In genomic region chr7:14457567-14458453, GRCh38 we compare ENCODE assay signal across 8 cellular contexts.
DNase-seq lines count a peak whose midpoint lies in the region; ATAC-seq and TF ChIP-seq lines count a peak whose summit lies in the region.

No MANE protein-coding gene starts in this region.

- H3F3A ChIP-seq in Loucy (ENCODE audit: low read depth), result no peaks in the 10 kb centered on the region

- no peaks in the 10 kb centered on the region for H3K4me1 ChIP-seq in CD8-positive, alpha-beta memory T cell (ENCODE audit: insufficient read depth, low read length)
- H3K4me1 ChIP-seq in Loucy (ENCODE audit: insufficient read depth, low read length, poor library complexity, severe bottlenecking), result no peaks in the 10 kb centered on the region
- H3K4me1 ChIP-seq in Peyer's patch, result no peaks in the 10 kb centered on the region
- H3K4me1 ChIP-seq in cardiac muscle cell (ENCODE audit: low read depth), result peaks cover 11% of the 10 kb centered on the region
- H3K4me1 ChIP-seq in parathyroid adenoma, result no peaks in the 10 kb centered on the region

- peaks cover 2 to 4% (median 3%) of the 10 kb centered on the region in 3 donors for H3K4me1 Mint-ChIP-seq in CD8-positive, alpha-beta memory T cell
- H3K4me1 Mint-ChIP-seq in activated naive CD8-positive, alpha-beta T cell treated with anti-CD3 and anti-CD28 coated beads, Interleukin-2, amount 50 U/mL, for 24 hours, result no peaks in the 10 kb centered on the region

- POLR2A ChIA-PET in CD8-positive, alpha-beta memory T cell (lab: Charles Lee), result no interaction called here

- TF ChIP-seq CTCF in Loucy (conservative IDR thresholded peaks at IDR 0.05; ENCODE audit: low read length) (peak; percentile 94), Peyer's patch (IDR thresholded peaks at IDR 0.05) (peak; percentile 30 to 78 (median 72)), cardiac muscle cell (IDR thresholded peaks at IDR 0.05; ENCODE audit: low read depth, low read length) (peak; percentile 79), parathyroid adenoma (IDR thresholded peaks at IDR 0.05) (peak; percentile 65)

- H3K9me2 ChIP-seq in Loucy (replicated peaks; ENCODE audit: low read depth, low read length), result no peaks in the 10 kb centered on the region

- no peaks in the 10 kb centered on the region for H3K9me3 Mint-ChIP-seq in CD8-positive, alpha-beta memory T cell
- no peaks in the 10 kb centered on the region for H3K9me3 Mint-ChIP-seq in activated naive CD8-positive, alpha-beta T cell treated with anti-CD3 and anti-CD28 coated beads, Interleukin-2, amount 50 U/mL, for 24 hours

- DNase-seq in CD8-positive, alpha-beta memory T cell, result peak; percentile 23 to 55 (median 30)
- DNase-seq in Peyer's patch (peak; percentile 28 to 78 (median 50)), cardiac muscle cell (ENCODE audit: low read depth in 1 of 2, low spot score in 1 of 2) (peak; percentile 92 to 93), 8988T (no peak)
- peak; percentile 46 for DNase-seq in activated naive CD8-positive, alpha-beta T cell treated with anti-CD3 and anti-CD28 coated beads, Interleukin-2, amount 50 U/mL, for 24 hours

- H3K9me3 ChIP-seq in CD8-positive, alpha-beta memory T cell (ENCODE audit: low read length), result no peaks in the 10 kb centered on the region
- H3K9me3 ChIP-seq in Loucy (ENCODE audit: insufficient read depth, low read depth, low read length) (no peaks in the 10 kb centered on the region), Peyer's patch (no peaks in the 10 kb centered on the region), cardiac muscle cell (ENCODE audit: low read depth) (no peaks in the 10 kb centered on the region), parathyroid adenoma (ENCODE audit: control insufficient read depth, low read length) (no peaks in the 10 kb centered on the region)

- H3K36me3 Mint-ChIP-seq in CD8-positive, alpha-beta memory T cell, result no peaks in the 10 kb centered on the region
- H3K36me3 Mint-ChIP-seq in activated naive CD8-positive, alpha-beta T cell treated with anti-CD3 and anti-CD28 coated beads, Interleukin-2, amount 50 U/mL, for 24 hours (ENCODE audit: low read depth), result no peaks in the 10 kb centered on the region

- CTCF ChIA-PET in CD8-positive, alpha-beta memory T cell (lab: Charles Lee), result interaction anchor here (0.7 to 1.5 kb wide), 6 partner anchors 234 to 1178 kb away, joined by 3 to 6 read pairs (median 4); no protein-coding TSS in a partner anchor

- no peak overlapping the region for H3K4me3 ChIP-seq in CD8-positive, alpha-beta memory T cell (ENCODE audit: low read length)
- H3K4me3 ChIP-seq in Loucy (ENCODE audit: low read length, poor library complexity, severe bottlenecking) (no peak overlapping the region), Peyer's patch (no peak overlapping the region), cardiac muscle cell (no peak overlapping the region), parathyroid adenoma (ENCODE audit: low read depth, low read length) (peak overlapping the region; percentile 9)

- TF ChIP-seq POLR2A in Peyer's patch (IDR thresholded peaks at IDR 0.05), result no peak

- H3K9ac ChIP-seq in Loucy (ENCODE audit: low read depth, low read length, poor library complexity, severe bottlenecking) (no peak overlapping the region), parathyroid adenoma (no peak overlapping the region)

- peaks cover 0 to 7% of the 10 kb centered on the region in 2 donors for H3K27me3 Mint-ChIP-seq in CD8-positive, alpha-beta memory T cell
- H3K27me3 Mint-ChIP-seq in activated naive CD8-positive, alpha-beta T cell treated with anti-CD3 and anti-CD28 coated beads, Interleukin-2, amount 50 U/mL, for 24 hours, result peaks cover 4% of the 10 kb centered on the region

- no peak overlapping the region for H3K27ac Mint-ChIP-seq in CD8-positive, alpha-beta memory T cell
- H3K27ac Mint-ChIP-seq in activated naive CD8-positive, alpha-beta T cell treated with anti-CD3 and anti-CD28 coated beads, Interleukin-2, amount 50 U/mL, for 24 hours, result no peak overlapping the region

- ATAC-seq in GM21423 (IDR thresholded peaks at IDR 0.05; ENCODE audit: unreplicated experiment), result peak; percentile 83
- no peak for ATAC-seq in activated naive CD8-positive, alpha-beta T cell treated with anti-CD3 and anti-CD28 coated beads, Interleukin-2, amount 50 U/mL, for 24 hours

- H3K4me2 ChIP-seq in Loucy (ENCODE audit: low read depth, low read length, poor library complexity, severe bottlenecking) (no peak overlapping the region), parathyroid adenoma (ENCODE audit: low read length) (peak overlapping the region; percentile 53)

- no peak overlapping the region for H3K4me3 Mint-ChIP-seq in CD8-positive, alpha-beta memory T cell
- no peak overlapping the region for H3K4me3 Mint-ChIP-seq in activated naive CD8-positive, alpha-beta T cell treated with anti-CD3 and anti-CD28 coated beads, Interleukin-2, amount 50 U/mL, for 24 hours

- no peaks in the 10 kb centered on the region for H3K79me2 ChIP-seq in Loucy (ENCODE audit: insufficient read depth, low read length)
- no peaks in the 10 kb centered on the region for H3K79me2 ChIP-seq in parathyroid adenoma

- no peaks in the 10 kb centered on the region for H4K20me1 ChIP-seq in Loucy (ENCODE audit: insufficient read depth, low read length, poor library complexity, severe bottlenecking)

- H3K36me3 ChIP-seq in CD8-positive, alpha-beta memory T cell (ENCODE audit: insufficient read depth, low read length), result no peaks in the 10 kb centered on the region
- no peaks in the 10 kb centered on the region for H3K36me3 ChIP-seq in Loucy (ENCODE audit: insufficient read depth, low read length)
- H3K36me3 ChIP-seq in Peyer's patch, result no peaks in the 10 kb centered on the region
- no peaks in the 10 kb centered on the region for H3K36me3 ChIP-seq in cardiac muscle cell
- no peaks in the 10 kb centered on the region for H3K36me3 ChIP-seq in parathyroid adenoma (ENCODE audit: control insufficient read depth, insufficient read depth, low read length)

- peak overlapping the region; percentile 23; the same call in 1 of the 2 replicates for H2AFZ ChIP-seq in Loucy (ENCODE audit: low read length)
- H2AFZ ChIP-seq in parathyroid adenoma, result no peak overlapping the region

- no peaks in the 10 kb centered on the region for H3K27me3 ChIP-seq in CD8-positive, alpha-beta memory T cell (ENCODE audit: insufficient read depth, low read length, poor library complexity, severe bottlenecking)
- no peaks in the 10 kb centered on the region for H3K27me3 ChIP-seq in Loucy (ENCODE audit: insufficient read depth, low read length, poor library complexity, severe bottlenecking)
- H3K27me3 ChIP-seq in Peyer's patch, result no peaks in the 10 kb centered on the region
- no peaks in the 10 kb centered on the region for H3K27me3 ChIP-seq in cardiac muscle cell
- no peaks in the 10 kb centered on the region for H3K27me3 ChIP-seq in parathyroid adenoma (ENCODE audit: control insufficient read depth, insufficient read depth, low read length)

- H3K27ac ChIP-seq in CD8-positive, alpha-beta memory T cell (ENCODE audit: low read depth, low read length), result no peak overlapping the region
- H3K27ac ChIP-seq in Peyer's patch (no peak overlapping the region), cardiac muscle cell (no peak overlapping the region), parathyroid adenoma (no peak overlapping the region)
